ENCODE assay signal across 10 cellular contexts in the genomic region with DNA sequence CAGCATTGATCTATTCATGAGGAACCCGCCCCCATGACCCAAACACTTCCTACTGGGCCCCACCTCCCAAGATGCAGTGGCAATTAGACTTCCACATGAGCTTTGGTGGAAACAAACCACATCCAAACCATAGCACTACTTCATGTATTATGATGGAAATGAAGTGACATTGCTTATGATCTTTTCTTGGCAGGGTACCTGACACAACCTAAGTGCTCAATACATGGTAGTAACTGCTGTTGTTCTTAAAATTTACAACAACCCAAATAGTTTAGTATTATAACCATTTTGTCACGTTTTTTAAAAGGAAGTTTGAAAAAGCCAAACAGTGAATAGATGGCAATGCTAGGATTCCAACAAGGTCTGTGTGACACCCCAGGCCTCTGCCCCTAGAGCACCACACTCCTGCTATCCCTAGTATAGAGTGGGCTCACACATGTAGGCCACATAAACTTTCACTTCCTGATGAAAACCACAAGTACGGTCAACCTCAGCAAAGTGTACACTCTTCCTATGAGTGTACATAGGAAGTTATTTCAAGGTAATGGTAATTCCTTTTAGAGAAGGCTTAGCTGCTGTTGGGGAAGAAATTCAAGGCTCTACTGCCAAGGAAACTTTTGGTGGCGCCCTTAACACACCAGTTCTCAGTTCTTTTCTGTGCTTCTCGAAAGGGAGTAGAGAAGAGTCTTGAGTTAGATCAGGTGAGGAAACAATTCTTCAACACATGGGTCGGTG.
DNase-seq lines count a peak whose midpoint lies in the region; ATAC-seq and TF ChIP-seq lines count a peak whose summit lies in the region.
"Had no signal": no experiment of that assay in that cellular context is flagged by ENCODE, and none has a peak within 500 bp of the region (broad histone marks: within the 10 kb centered on the region; RNA-seq: fewer than 3 reads in every experiment).

No MANE protein-coding gene starts in this region.

- H3K9me3 Mint-ChIP-seq in activated CD8-positive, alpha-beta memory T cell treated with anti-CD3 and anti-CD28 coated beads, Interleukin-2, amount 10 ng/mL, durations not matched to agents 7 days and 5 days (ENCODE audit: low read depth), result no peaks in the 10 kb centered on the region
- H3K9me3 Mint-ChIP-seq: T-helper 1 cell treated with Interleukin-12 subunit alpha and Interleukin-12 subunit beta and Interleukin-4 antibody, amounts not matched to agents 30 μg/mL and 1 μg/mL, for 36 hours had no signal

- peak; percentile 73 for DNase-seq in activated CD8-positive, alpha-beta memory T cell treated with anti-CD3 and anti-CD28 coated beads, Interleukin-2, amount 10 ng/mL, durations not matched to agents 7 days and 5 days
- no peak for DNase-seq in activated CD8-positive, alpha-beta memory T cell treated with anti-CD3 and anti-CD28 coated beads, Interleukin-2, amount 50 U/mL, for 4 hours
- DNase-seq in NOMO-1 (lab: John Stamatoyannopoulos, UW; ENCODE audit: unreplicated experiment in 2 of 2) (peak; percentile 68 to 90), upper lobe of left lung (no peak), NCI-H1092 (lab: John Stamatoyannopoulos, UW) (no peak), Ammon's horn (ENCODE audit: low spot score) (no peak), A673 (ENCODE audit: low spot score) (no peak)

- CTCF ChIA-PET in activated CD8-positive, alpha-beta memory T cell treated with anti-CD3 and anti-CD28 coated beads, Interleukin-2, amount 10 ng/mL, durations not matched to agents 7 days and 5 days (lab: Charles Lee), result interaction anchor here (1.1 to 2.8 kb wide), 3 partner anchors 93 to 248 kb away, joined by 3 to 16 read pairs (median 3); no protein-coding TSS in a partner anchor
- CTCF ChIA-PET in A673 (lab: Charles Lee), result no interaction called here

- POLR2A ChIA-PET in A673 (lab: Charles Lee; ENCODE audit: low non-redundant PET), result no interaction called here

- peaks cover 27% of the 10 kb centered on the region for H3K27me3 Mint-ChIP-seq in activated CD8-positive, alpha-beta memory T cell treated with anti-CD3 and anti-CD28 coated beads, Interleukin-2, amount 10 ng/mL, durations not matched to agents 7 days and 5 days

- ATAC-seq in activated CD8-positive, alpha-beta memory T cell treated with anti-CD3 and anti-CD28 coated beads, Interleukin-2, amount 10 ng/mL, durations not matched to agents 7 days and 5 days, result peak; percentile 74
- ATAC-seq in HG02885 (IDR thresholded peaks at IDR 0.05; ENCODE audit: poor library complexity, unreplicated experiment), result peak; percentile 97
- peak; percentile 41 to 58 for ATAC-seq in upper lobe of left lung (ENCODE audit: low FRiP score in 2 of 2)

- H3K4me1 Mint-ChIP-seq in activated CD8-positive, alpha-beta memory T cell treated with anti-CD3 and anti-CD28 coated beads, Interleukin-2, amount 10 ng/mL, durations not matched to agents 7 days and 5 days, result peaks cover 19% of the 10 kb centered on the region

- no TSS peak for BruUV-seq in A673 (replicated peaks; lab: Mats Ljungman, UMichigan)

- H3K4me3 ChIP-seq in upper lobe of left lung (no peak overlapping the region), A673 (ENCODE audit: low read depth, low read length, poor library complexity, severe bottlenecking) (no peak overlapping the region)
- H3K4me3 ChIP-seq: cardiac muscle cell had no signal

- no peak overlapping the region for H3K4me3 Mint-ChIP-seq in activated CD8-positive, alpha-beta memory T cell treated with anti-CD3 and anti-CD28 coated beads, Interleukin-2, amount 10 ng/mL, durations not matched to agents 7 days and 5 days
- H3K4me3 Mint-ChIP-seq: T-helper 1 cell treated with Interleukin-12 subunit alpha and Interleukin-12 subunit beta and Interleukin-4 antibody, amounts not matched to agents 30 μg/mL and 1 μg/mL, for 36 hours had no signal

- WGBS in upper lobe of left lung, 2 donors, result 77 to 83% methylated on average over 6 of the region's 6 CpGs

- H3K36me3 ChIP-seq in upper lobe of left lung, result no peaks in the 10 kb centered on the region
- H3K36me3 ChIP-seq in A673 (ENCODE audit: insufficient read depth, low read length, poor library complexity, severe bottlenecking), result no peaks in the 10 kb centered on the region
- H3K36me3 ChIP-seq: cardiac muscle cell had no signal

- peaks cover 0 to 4% (median 0%) of the 10 kb centered on the region in 4 donors for H3K4me1 ChIP-seq in upper lobe of left lung
- H3K4me1 ChIP-seq in A673 (ENCODE audit: insufficient read depth, low read length, poor library complexity, severe bottlenecking), result no peaks in the 10 kb centered on the region

- TF ChIP-seq EP300 in upper lobe of left lung (IDR thresholded peaks at IDR 0.05), result no peak

- intact Hi-C loops in A673 (cut with micrococcal nuclease; ENCODE audit: unreplicated experiment), result loop anchor here (2.0 to 10.0 kb wide), 2 partner anchors 351 to 413 kb away; no protein-coding TSS in a partner anchor

- no peak overlapping the region for H3K27ac Mint-ChIP-seq in activated CD8-positive, alpha-beta memory T cell treated with anti-CD3 and anti-CD28 coated beads, Interleukin-2, amount 10 ng/mL, durations not matched to agents 7 days and 5 days
- H3K27ac Mint-ChIP-seq: T-helper 1 cell treated with Interleukin-12 subunit alpha and Interleukin-12 subunit beta and Interleukin-4 antibody, amounts not matched to agents 30 μg/mL and 1 μg/mL, for 36 hours had no signal

- H3K36me3 Mint-ChIP-seq in activated CD8-positive, alpha-beta memory T cell treated with anti-CD3 and anti-CD28 coated beads, Interleukin-2, amount 10 ng/mL, durations not matched to agents 7 days and 5 days, result peaks cover 6% of the 10 kb centered on the region

- TF ChIP-seq CTCF in upper lobe of left lung (IDR thresholded peaks at IDR 0.05) (no peak), A673 (conservative IDR thresholded peaks at IDR 0.05; ENCODE audit: low read depth, low read length) (no peak)

- no peaks in the 10 kb centered on the region for H3K27me3 ChIP-seq in upper lobe of left lung
- H3K27me3 ChIP-seq in A673 (replicated peaks; ENCODE audit: insufficient read depth, low read depth, low read length, poor library complexity), result no peaks in the 10 kb centered on the region
- H3K27me3 ChIP-seq: cardiac muscle cell had no signal

- TF ChIP-seq POLR2A in upper lobe of left lung (IDR thresholded peaks at IDR 0.05), result no peak

- H3K27ac ChIP-seq in upper lobe of left lung (no peak overlapping the region), A673 (ENCODE audit: low read depth, low read length, poor library complexity, severe bottlenecking) (no peak overlapping the region)
- H3K27ac ChIP-seq: cardiac muscle cell had no signal

- no peaks in the 10 kb centered on the region for H3K9me3 ChIP-seq in upper lobe of left lung
- H3K9me3 ChIP-seq in A673 (ENCODE audit: low read depth, low read length, poor library complexity, severe bottlenecking), result no peaks in the 10 kb centered on the region

Comparison
In these comparisons a context has a peak if more than half of its experiments do, and no peak if none do; other contexts are left out.
1. DNase-seq: peak in activated CD8-positive, alpha-beta memory T cell treated with anti-CD3 and anti-CD28 coated beads, Interleukin-2, amount 10 ng/mL, durations not matched to agents 7 days and 5 days (single experiment) and NOMO-1 (2 of 2); none in activated CD8-positive, alpha-beta memory T cell treated with anti-CD3 and anti-CD28 coated beads, Interleukin-2, amount 50 U/mL, for 4 hours (single experiment), upper lobe of left lung (0 of 2), NCI-H1092 (single experiment), Ammon's horn (single experiment) and A673 (single experiment).
2. Peak in every context shown above with its lines, with median percentiles within 50 percentile points of each other: ATAC-seq.